ENCODE assay signal across 1 cellular context in genomic region chr20:25718896-25719809, GRCh38.
TF ChIP-seq lines count a peak whose summit lies in the region.
"Not testable (repeated sequence)": the region's sequence is repeated elsewhere in the genome, so short reads cannot be mapped to it uniquely, and the experiment has no call there.

No MANE protein-coding gene starts in this region.

TF ChIP-seq in HepG2, 621 proteins besides CTCF, POLR2A, EP300 and RAD21 (continued from another document and continues in another):
- peak; percentile 57; the same call in 1 of the 2 replicates for TF ChIP-seq ZFP91 (CRISPR knock-in tag; IDR thresholded peaks at IDR 0.05; ENCODE audit: borderline replicate concordance)
- TF ChIP-seq ZNF792 (CRISPR knock-in tag; IDR thresholded peaks at IDR 0.05): 0 out of 2 replicates have a peak, but pooled peaks have one; percentile 17
- TF ChIP-seq AHDC1 (CRISPR knock-in tag; IDR thresholded peaks at IDR 0.05; ENCODE audit: borderline replicate concordance): 0 out of 2 replicates have a peak, but pooled peaks have one; percentile 36
- 0 out of 2 replicates have a peak, but pooled peaks have one; percentile 13 for TF ChIP-seq NCOA2 (CRISPR knock-in tag; IDR thresholded peaks at IDR 0.05)
- peak; percentile 72 for TF ChIP-seq ZMYM4 (CRISPR knock-in tag; IDR thresholded peaks at IDR 0.05)
- TF ChIP-seq ZNF143 (CRISPR knock-in tag; IDR thresholded peaks at IDR 0.05): peak; percentile 52; the same call in 1 of the 2 replicates
- 0 out of 2 replicates have a peak, but pooled peaks have one; percentile 18 for TF ChIP-seq ZBTB38 (CRISPR knock-in tag; IDR thresholded peaks at IDR 0.05)
- TF ChIP-seq SAP130 (CRISPR knock-in tag; IDR thresholded peaks at IDR 0.05; ENCODE audit: low read depth): peak; percentile 62
- TF ChIP-seq MIER3 (CRISPR knock-in tag; IDR thresholded peaks at IDR 0.05; ENCODE audit: borderline replicate concordance): 0 out of 2 replicates have a peak, but pooled peaks have one; percentile 30
- TF ChIP-seq CSRNP1 (CRISPR knock-in tag; IDR thresholded peaks at IDR 0.05): 0 out of 2 replicates have a peak, but pooled peaks have one; percentile 42
- TF ChIP-seq MYC (CRISPR knock-in tag; IDR thresholded peaks at IDR 0.05; ENCODE audit: borderline replicate concordance): peak; percentile 46; the same call in 1 of the 2 replicates
- TF ChIP-seq ZNF564 (CRISPR knock-in tag; IDR thresholded peaks at IDR 0.05): 0 out of 2 replicates have a peak, but pooled peaks have one; percentile 46
- 0 out of 2 replicates have a peak, but pooled peaks have one; percentile 58 for TF ChIP-seq FOXO4 (CRISPR knock-in tag; conservative IDR thresholded peaks at IDR 0.05)
- TF ChIP-seq MTA1 (CRISPR knock-in tag; IDR thresholded peaks at IDR 0.05; ENCODE audit: borderline replicate concordance): peak; percentile 68; the same call in 1 of the 2 replicates
- 0 out of 2 replicates have a peak, but pooled peaks have one; percentile 5 for TF ChIP-seq ZNF431 (CRISPR knock-in tag; IDR thresholded peaks at IDR 0.05; ENCODE audit: borderline replicate concordance, low read depth)
- TF ChIP-seq NONO (IDR thresholded peaks at IDR 0.05): not testable (repeated sequence)
- TF ChIP-seq NONO (CRISPR knock-in tag; conservative IDR thresholded peaks at IDR 0.05): 0 out of 2 replicates have a peak, but pooled peaks have one; percentile 29
- 0 out of 2 replicates have a peak, but pooled peaks have one; percentile 25 for TF ChIP-seq SRY (CRISPR knock-in tag; IDR thresholded peaks at IDR 0.05)
- TF ChIP-seq MYPOP (CRISPR knock-in tag; IDR thresholded peaks at IDR 0.05): 0 out of 2 replicates have a peak, but pooled peaks have one; percentile 66
- TF ChIP-seq HDAC2 (CRISPR knock-in tag; IDR thresholded peaks at IDR 0.05): peak; percentile 28; the same call in 1 of the 2 replicates
- 0 out of 2 replicates have a peak, but pooled peaks have one; percentile 48 for TF ChIP-seq PRMT3 (CRISPR knock-in tag; IDR thresholded peaks at IDR 0.05; ENCODE audit: borderline replicate concordance, low read depth)
- peak; percentile 54 for TF ChIP-seq ZNF580 (CRISPR knock-in tag; IDR thresholded peaks at IDR 0.05; ENCODE audit: borderline replicate concordance, low read depth)
- peak; percentile 95 for TF ChIP-seq SP5 (CRISPR knock-in tag; IDR thresholded peaks at IDR 0.05; ENCODE audit: borderline replicate concordance, low read depth)
- TF ChIP-seq SP4 (CRISPR knock-in tag; IDR thresholded peaks at IDR 0.05): peak; percentile 61; the same call in 1 of the 2 replicates
- TF ChIP-seq ZNF788 (CRISPR knock-in tag; IDR thresholded peaks at IDR 0.05; ENCODE audit: borderline replicate concordance): peak; percentile 54; the same call in 1 of the 2 replicates
- 0 out of 2 replicates have a peak, but pooled peaks have one; percentile 27 for TF ChIP-seq ZBTB4 (CRISPR knock-in tag; IDR thresholded peaks at IDR 0.05; ENCODE audit: borderline replicate concordance)
- TF ChIP-seq HDAC1 (CRISPR knock-in tag; IDR thresholded peaks at IDR 0.05): peak; percentile 61
- TF ChIP-seq REPIN1 (CRISPR knock-in tag; IDR thresholded peaks at IDR 0.05; ENCODE audit: borderline replicate concordance, low read depth): 0 out of 2 replicates have a peak, but pooled peaks have one; percentile 33
- peak; percentile 54 for TF ChIP-seq THAP11 (CRISPR knock-in tag; IDR thresholded peaks at IDR 0.05)
- TF ChIP-seq BRD4 (CRISPR knock-in tag; IDR thresholded peaks at IDR 0.05): peak; percentile 40; the same call in 1 of the 2 replicates
- TF ChIP-seq ZNF142 (CRISPR knock-in tag; IDR thresholded peaks at IDR 0.05): 0 out of 2 replicates have a peak, but pooled peaks have one; percentile 23
- 0 out of 2 replicates have a peak, but pooled peaks have one; percentile 34 for TF ChIP-seq ZFY (CRISPR knock-in tag; IDR thresholded peaks at IDR 0.05)
- 0 out of 2 replicates have a peak, but pooled peaks have one; percentile 4 for TF ChIP-seq TCF7 (IDR thresholded peaks at IDR 0.05; ENCODE audit: low read depth)
- 0 out of 2 replicates have a peak, but pooled peaks have one; percentile 16 for TF ChIP-seq ISL2 (CRISPR knock-in tag; IDR thresholded peaks at IDR 0.05)
- 0 out of 2 replicates have a peak, but pooled peaks have one; percentile 41 for TF ChIP-seq PHF20 (CRISPR knock-in tag; IDR thresholded peaks at IDR 0.05)
